1 cellular context compared by ENCODE assay signal in genomic region chr10:23363788-23364135, GRCh38.
TF ChIP-seq lines count a peak whose summit lies in the region.

No MANE protein-coding gene starts in this region.

TF ChIP-seq in GM23338, 12 proteins besides CTCF, POLR2A, EP300 and RAD21:
- no peak for TF ChIP-seq ZNF331 (CRISPR knock-in tag; IDR thresholded peaks at IDR 0.05; ENCODE audit: low read depth)
- TF ChIP-seq CREB1 (CRISPR knock-in tag; IDR thresholded peaks at IDR 0.05; ENCODE audit: low read depth): no peak
